16 cellular contexts compared by ENCODE assay signal in genomic region chr10:117411440-117412428, GRCh38. TPM values are rescaled to one million over a fixed set of nuclear protein-coding genes. Genes with fewer than 3 reads are reported as not detected.
DNase-seq lines count a peak whose midpoint lies in the region; ATAC-seq and TF ChIP-seq lines count a peak whose summit lies in the region.
"Had no signal": no experiment of that assay in that cellular context is flagged by ENCODE, and none has a peak within 500 bp of the region (broad histone marks: within the 10 kb centered on the region; RNA-seq: fewer than 3 reads in every experiment).

No MANE protein-coding gene starts in this region.

- no peaks in the 10 kb centered on the region for H3F3A ChIP-seq in GM23338 (replicated peaks; ENCODE audit: low read depth)

- no peak overlapping the region for H3K4me2 ChIP-seq in GM23338

- H3K9me3 Mint-ChIP-seq in CD8-positive, alpha-beta memory T cell, result no peaks in the 10 kb centered on the region
- H3K9me3 Mint-ChIP-seq in GM23338, result no peaks in the 10 kb centered on the region
- H3K9me3 Mint-ChIP-seq in CD4-positive, alpha-beta memory T cell, result no peaks in the 10 kb centered on the region
- H3K9me3 Mint-ChIP-seq: nephron progenitor cell, WTC11 had no signal

- no peak overlapping the region for H3K4me3 Mint-ChIP-seq in CD8-positive, alpha-beta memory T cell
- no peak overlapping the region for H3K4me3 Mint-ChIP-seq in GM23338
- no peak overlapping the region for H3K4me3 Mint-ChIP-seq in CD4-positive, alpha-beta memory T cell
- H3K4me3 Mint-ChIP-seq: nephron progenitor cell, WTC11 had no signal

- ATAC-seq in GM23338 (no peak), left lobe of liver (peak; percentile 56), HG03432 (IDR thresholded peaks at IDR 0.05; ENCODE audit: unreplicated experiment) (no peak), HG03442 (IDR thresholded peaks at IDR 0.05; ENCODE audit: unreplicated experiment) (no peak), HG02870 (IDR thresholded peaks at IDR 0.05; ENCODE audit: unreplicated experiment) (no peak)
- ATAC-seq: WTC11 had no signal

- CTCF ChIA-PET in CD8-positive, alpha-beta memory T cell (lab: Charles Lee), result no interaction called here
- CTCF ChIA-PET in CD4-positive, alpha-beta memory T cell (lab: Charles Lee; ENCODE audit: partially characterized antibody), result no interaction called here

- no peaks in the 10 kb centered on the region for H4K20me1 ChIP-seq in GM23338 (replicated peaks; ENCODE audit: insufficient read depth)

- no peak overlapping the region for H3K27ac Mint-ChIP-seq in CD8-positive, alpha-beta memory T cell
- H3K27ac Mint-ChIP-seq in GM23338, result no peak overlapping the region
- no peak overlapping the region for H3K27ac Mint-ChIP-seq in CD4-positive, alpha-beta memory T cell
- H3K27ac Mint-ChIP-seq: nephron progenitor cell, WTC11 had no signal

- DNase-seq in CD8-positive, alpha-beta memory T cell, result no peak
- DNase-seq in GM23338 (ENCODE audit: low spot score), result no peak
- DNase-seq in OCI-M2 (lab: John Stamatoyannopoulos, UW; ENCODE audit: unreplicated experiment), result peak; percentile 79
- peak; percentile 54 for DNase-seq in left lobe of liver (ENCODE audit: low spot score)
- no peak for DNase-seq in CD4-positive, alpha-beta memory T cell
- DNase-seq: anterior cingulate cortex, DMS79 treated with DMSO at 0.1 percent for 48 hours, MV-4-11, NCI-H510A, Peyer's patch, SW 1271 had no signal

- H3K36me3 Mint-ChIP-seq in CD8-positive, alpha-beta memory T cell, result no peaks in the 10 kb centered on the region
- H3K36me3 Mint-ChIP-seq in GM23338 (ENCODE audit: low read depth), result no peaks in the 10 kb centered on the region
- H3K36me3 Mint-ChIP-seq in CD4-positive, alpha-beta memory T cell, result no peaks in the 10 kb centered on the region
- H3K36me3 Mint-ChIP-seq: WTC11 had no signal

- POLR2A ChIA-PET in CD8-positive, alpha-beta memory T cell (lab: Charles Lee), result no interaction called here
- POLR2A ChIA-PET in CD4-positive, alpha-beta memory T cell (lab: Charles Lee; ENCODE audit: partially characterized antibody), result no interaction called here

- no peaks in the 10 kb centered on the region for H3K79me2 ChIP-seq in GM23338 (replicated peaks; ENCODE audit: insufficient read depth)

- H3K27ac ChIP-seq in CD8-positive, alpha-beta memory T cell (ENCODE audit: low read depth, low read length), result peak overlapping the region; percentile 12
- no peak overlapping the region for H3K27ac ChIP-seq in GM23338 (ENCODE audit: low read depth)
- no peak overlapping the region for H3K27ac ChIP-seq in CD4-positive, alpha-beta memory T cell (ENCODE audit: low read depth, low read length)
- H3K27ac ChIP-seq: Peyer's patch had no signal

- no peaks in the 10 kb centered on the region for H3K36me3 ChIP-seq in CD8-positive, alpha-beta memory T cell (ENCODE audit: insufficient read depth, low read length)
- no peaks in the 10 kb centered on the region for H3K36me3 ChIP-seq in GM23338 (ENCODE audit: insufficient read depth)
- no peaks in the 10 kb centered on the region for H3K36me3 ChIP-seq in CD4-positive, alpha-beta memory T cell (ENCODE audit: insufficient read depth, low read length)
- H3K36me3 ChIP-seq: Peyer's patch had no signal

- H3K9me2 ChIP-seq in GM23338 (ENCODE audit: insufficient read depth), result no peaks in the 10 kb centered on the region

- peaks cover 6 to 16% of the 10 kb centered on the region in 2 donors for H3K27me3 Mint-ChIP-seq in CD8-positive, alpha-beta memory T cell
- H3K27me3 Mint-ChIP-seq in GM23338 (ENCODE audit: insufficient read depth, low read depth, poor library complexity), result peaks cover under 1% of the 10 kb centered on the region
- peaks cover 9 to 12% of the 10 kb centered on the region in 2 donors for H3K27me3 Mint-ChIP-seq in CD4-positive, alpha-beta memory T cell

- H3K4me1 ChIP-seq in CD8-positive, alpha-beta memory T cell (ENCODE audit: insufficient read depth, low read length), result no peaks in the 10 kb centered on the region
- H3K4me1 ChIP-seq in GM23338 (ENCODE audit: insufficient read depth), result no peaks in the 10 kb centered on the region
- H3K4me1 ChIP-seq in CD4-positive, alpha-beta memory T cell (ENCODE audit: insufficient read depth, low read length), result no peaks in the 10 kb centered on the region
- H3K4me1 ChIP-seq: Peyer's patch had no signal

- TF ChIP-seq CTCF in GM23338 (conservative IDR thresholded peaks at IDR 0.05; ENCODE audit: low read depth in 2 of 2), result no peak

- H3K4me3 ChIP-seq in CD8-positive, alpha-beta memory T cell (ENCODE audit: low read length), result no peak overlapping the region
- H3K4me3 ChIP-seq in GM23338, result no peak overlapping the region
- H3K4me3 ChIP-seq in CD4-positive, alpha-beta memory T cell (ENCODE audit: low read length in 2 of 2), result no peak overlapping the region
- H3K4me3 ChIP-seq: Peyer's patch had no signal

- H2AFZ ChIP-seq in GM23338, result peak overlapping the region; percentile 23; the same call in 1 of the 2 replicates

- no peaks in the 10 kb centered on the region for H3K4me1 Mint-ChIP-seq in CD8-positive, alpha-beta memory T cell
- H3K4me1 Mint-ChIP-seq in GM23338, result peaks cover 7% of the 10 kb centered on the region
- no peaks in the 10 kb centered on the region for H3K4me1 Mint-ChIP-seq in CD4-positive, alpha-beta memory T cell

- no peaks in the 10 kb centered on the region for H3K9me3 ChIP-seq in CD8-positive, alpha-beta memory T cell (ENCODE audit: low read length)
- H3K9me3 ChIP-seq in CD4-positive, alpha-beta memory T cell (ENCODE audit: control insufficient read depth in 1 of 2, low read length in 2 of 2), result no peaks in the 10 kb centered on the region
- H3K9me3 ChIP-seq: Peyer's patch had no signal

- intact Hi-C loops in CD4-positive, alpha-beta memory T cell (cut with micrococcal nuclease), result no loop called here

- no peaks in the 10 kb centered on the region for H3K27me3 ChIP-seq in CD8-positive, alpha-beta memory T cell (ENCODE audit: insufficient read depth, low read length, poor library complexity, severe bottlenecking)
- no peaks in the 10 kb centered on the region for H3K27me3 ChIP-seq in GM23338 (ENCODE audit: insufficient read depth)
- peaks cover 5% of the 10 kb centered on the region for H3K27me3 ChIP-seq in CD4-positive, alpha-beta memory T cell (ENCODE audit: insufficient read depth, low read length)
- H3K27me3 ChIP-seq: Peyer's patch had no signal

TF ChIP-seq in GM23338, 12 proteins besides CTCF, POLR2A, EP300 and RAD21 (continues in another document):
- TF ChIP-seq EZH2 (IDR thresholded peaks at IDR 0.05; ENCODE audit: low read depth, unreplicated experiment), result no peak
- TF ChIP-seq POLR2AphosphoS5 (IDR thresholded peaks at IDR 0.05; ENCODE audit: low read depth), result no peak
- TF ChIP-seq EZH2phosphoT487 (IDR thresholded peaks at IDR 0.05; ENCODE audit: unreplicated experiment), result no peak
- TF ChIP-seq ZNF114 (CRISPR knock-in tag; IDR thresholded peaks at IDR 0.05), result no peak
- no peak for TF ChIP-seq JUNB (IDR thresholded peaks at IDR 0.05; ENCODE audit: unreplicated experiment)

RNA-seq across cellular contexts. Expression of gene PDZD8, which starts 36.5 kb away (rescaled TPM):
- total RNA-seq in CD8-positive, alpha-beta memory T cell, result 10 to 100 TPM; 29.8 to 31.1 TPM
- 15.8 TPM for polyA plus RNA-seq in CD8-positive, alpha-beta memory T cell
- 28.6 and 30.2 TPM in 2 replicates for total RNA-seq in GM23338 (2014; rRNA removed; shearing (Covaris generic))
- 8.4 and 11.4 TPM in 2 replicates for polyA plus RNA-seq in GM23338 (2016; fragmentation: Nextera tagmentation; extraction: Ambion mirVana)
- total RNA-seq in left lobe of liver, result 29.6 TPM
- 10 to 100 TPM; 13.9 to 15.0 TPM for total RNA-seq in CD4-positive, alpha-beta memory T cell
- 1 to 10 TPM; 3.6 to 8.9 TPM for polyA plus RNA-seq in CD4-positive, alpha-beta memory T cell

Comparison
In these comparisons a context has a peak if more than half of its experiments do, and no peak if none do; other contexts are left out.
1. DNase-seq: peak in OCI-M2 (single experiment) and left lobe of liver (single experiment); none in CD8-positive, alpha-beta memory T cell (0 of 5), GM23338 (single experiment) and CD4-positive, alpha-beta memory T cell (0 of 5).